Comparison of ENCODE assay signal across 8 cellular contexts in genomic region chr9:110126986-110127864, GRCh38.
DNase-seq lines count a peak whose midpoint lies in the region; ATAC-seq and TF ChIP-seq lines count a peak whose summit lies in the region.

No MANE protein-coding gene starts in this region.

- TF ChIP-seq EP300 in gastroesophageal sphincter (IDR thresholded peaks at IDR 0.05): no peak

- WGBS in gastroesophageal sphincter (ENCODE audit: low coverage in 1 of 2), 2 donors: 0 to 3% methylated on average over 4 to 5 of the region's 23 CpGs

- H3K36me3 ChIP-seq in BLaER1 treated with 17β-estradiol and CSF1 and Interleukin-3, amounts not matched to agents 10 nM and 100 nM: no peaks in the 10 kb centered on the region
- no peaks in the 10 kb centered on the region for H3K36me3 ChIP-seq in gastroesophageal sphincter

- H3K4me2 ChIP-seq in BLaER1 treated with 17β-estradiol and CSF1 and Interleukin-3, amounts not matched to agents 10 nM and 100 nM: peak overlapping the region; percentile 78 to 99 (median 89)

- peaks cover 42 to 86% (median 68%) of the 10 kb centered on the region in 11 experiments for H3K27me3 ChIP-seq in BLaER1 treated with 17β-estradiol and CSF1 and Interleukin-3, amounts not matched to agents 10 nM and 100 nM
- H3K27me3 ChIP-seq in gastroesophageal sphincter: no peaks in the 10 kb centered on the region

- no peaks in the 10 kb centered on the region for H3K9me3 ChIP-seq in BLaER1 treated with 17β-estradiol and CSF1 and Interleukin-3, amounts not matched to agents 10 nM and 100 nM (replicated peaks in 1 of 11)
- no peaks in the 10 kb centered on the region for H3K9me3 ChIP-seq in gastroesophageal sphincter

- H3K4me3 ChIP-seq in BLaER1 treated with 17β-estradiol and CSF1 and Interleukin-3, amounts not matched to agents 10 nM and 100 nM: peak overlapping the region in 9 of 10 experiments; percentile 3 to 51 (median 36); a peak in 15 of 20 replicates
- peak overlapping the region; percentile 18 to 46 for H3K4me3 ChIP-seq in gastroesophageal sphincter

- DNase-seq in SK-MEL-5 (ENCODE audit: low read depth, low spot score): peak; percentile 67
- DNase-seq in omental fat pad (ENCODE audit: low spot score): no peak
- DNase-seq in NCI-H187 treated with DMSO at 0.1 percent for 48 hours (lab: John Stamatoyannopoulos, UW): no peak
- no peak for DNase-seq in NCI-H69 (lab: John Stamatoyannopoulos, UW)

- peak overlapping the region in 6 of 11 experiments; percentile 12 to 35 (median 17); a peak in 6 of 22 replicates for H3K9ac ChIP-seq in BLaER1 treated with 17β-estradiol and CSF1 and Interleukin-3, amounts not matched to agents 10 nM and 100 nM

- peaks cover 0 to 22% (median 0%) of the 10 kb centered on the region in 11 experiments; a peak in 8 of 22 replicates for H4K20me1 ChIP-seq in BLaER1 treated with 17β-estradiol and CSF1 and Interleukin-3, amounts not matched to agents 10 nM and 100 nM

- ATAC-seq in gastroesophageal sphincter: peak; percentile 74
- peak; percentile 49 for ATAC-seq in omental fat pad (ENCODE audit: low FRiP score)
- ATAC-seq in GM19467 (IDR thresholded peaks at IDR 0.05; ENCODE audit: unreplicated experiment): no peak
- ATAC-seq in HG02571 (IDR thresholded peaks at IDR 0.05; ENCODE audit: unreplicated experiment): no peak

- in situ Hi-C loops in SK-MEL-5 (cut with HindIII; ENCODE audit: low pct_unique_long_range_greater_than_20kb, low sequenced_read_pairs): no loop called here

- peaks cover 34 to 88% (median 78%) of the 10 kb centered on the region in 10 experiments for H3K4me1 ChIP-seq in BLaER1 treated with 17β-estradiol and CSF1 and Interleukin-3, amounts not matched to agents 10 nM and 100 nM
- H3K4me1 ChIP-seq in gastroesophageal sphincter: peaks cover 20 to 89% (median 44%) of the 10 kb centered on the region in 3 donors

- no peak for TF ChIP-seq CTCF in gastroesophageal sphincter (IDR thresholded peaks at IDR 0.05)
- TF ChIP-seq CTCF in omental fat pad (IDR thresholded peaks at IDR 0.05): no peak

- H3K27ac ChIP-seq in BLaER1 treated with 17β-estradiol and CSF1 and Interleukin-3, amounts not matched to agents 10 nM and 100 nM: peak overlapping the region in 4 of 11 experiments; percentile 6 to 26 (median 21); a peak in 5 of 22 replicates
- peak overlapping the region; percentile 89 to 99 (median 92) for H3K27ac ChIP-seq in gastroesophageal sphincter

- TF ChIP-seq POLR2A in gastroesophageal sphincter (IDR thresholded peaks at IDR 0.05): peak; percentile 20 to 34

Comparison
In these comparisons a context has a peak if more than half of its experiments do, and no peak if none do; other contexts are left out.
1. ATAC-seq: peak in gastroesophageal sphincter (single experiment) and omental fat pad (single experiment); none in GM19467 (single experiment) and HG02571 (single experiment).